In the genomic region with DNA sequence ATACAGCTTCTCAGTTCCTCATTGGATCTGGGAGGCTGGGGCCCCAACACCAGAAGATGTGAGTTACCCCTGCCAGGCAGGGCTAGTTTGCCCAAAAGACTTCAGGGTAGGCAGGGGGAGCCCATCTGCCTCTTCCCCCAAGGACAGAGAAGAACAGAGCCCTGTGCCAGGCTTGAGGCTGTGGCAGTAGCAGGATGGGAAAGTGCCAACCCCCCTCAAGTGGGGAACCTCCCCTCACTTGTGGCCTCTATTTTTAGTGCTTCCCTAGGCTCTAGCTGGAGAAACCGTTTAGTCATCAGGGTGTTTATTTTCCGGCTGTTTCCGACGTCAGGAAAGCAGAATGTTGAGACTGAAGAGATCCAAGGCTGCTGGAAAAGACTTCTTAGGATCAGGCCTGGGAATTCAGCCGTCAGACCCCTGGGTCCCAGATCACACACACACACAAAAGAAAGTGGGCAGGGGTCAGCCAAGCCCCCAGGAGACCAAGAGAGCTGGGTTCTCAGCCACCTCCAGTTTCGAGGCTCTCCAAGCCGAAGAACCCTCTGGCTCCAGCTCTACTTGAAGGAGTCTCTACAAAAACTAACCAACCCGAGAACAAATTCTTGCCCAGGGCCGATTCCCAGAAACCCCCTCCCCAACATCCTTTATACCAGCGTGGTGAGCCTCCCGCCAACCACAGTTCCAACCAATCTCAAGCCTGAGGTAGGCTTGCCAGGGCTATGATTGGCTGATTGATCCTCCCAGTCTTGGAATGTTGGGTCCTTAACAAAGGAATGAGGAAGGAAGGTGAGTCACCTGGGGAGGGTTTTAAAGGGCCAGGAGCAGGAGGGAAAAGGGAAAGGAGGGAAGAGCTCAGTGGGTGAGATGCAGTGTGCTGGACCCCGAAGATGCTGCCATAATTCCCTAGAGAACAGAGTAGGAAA, we compare ENCODE assay signal across 8 cellular contexts. TPM values are rescaled to one million over a fixed set of nuclear protein-coding genes. Genes with fewer than 3 reads are reported as not detected.
DNase-seq lines count a peak whose midpoint lies in the region; ATAC-seq and TF ChIP-seq lines count a peak whose summit lies in the region.

No MANE protein-coding gene starts in this region.

- H2AK5ac ChIP-seq in IMR-90 (ENCODE audit: low read depth, low read length) = peak overlapping the region; percentile 100

- peak overlapping the region; percentile 91 for H3K18ac ChIP-seq in IMR-90 (ENCODE audit: low read depth, low read length)

- peak overlapping the region; percentile 97 for H3K27ac Mint-ChIP-seq in activated CD4-positive, alpha-beta memory T cell treated with anti-CD3 and anti-CD28 coated beads, Interleukin-2, amount 10 ng/mL, durations not matched to agents 7 days and 5 days
- peak overlapping the region; percentile 97 for H3K27ac Mint-ChIP-seq in natural killer cell treated with Interleukin-12 subunit alpha and Interleukin-12 subunit beta and Interleukin-15 and Interleukin-18, amount 100 ng/mL, for 72 hours

- peak overlapping the region; percentile 93 to 100 (median 98) for H3K9ac ChIP-seq in BLaER1 treated with 17β-estradiol and CSF1 and Interleukin-3, amounts not matched to agents 10 nM and 100 nM
- peak overlapping the region; percentile 75 for H3K9ac ChIP-seq in IMR-90 (ENCODE audit: low read depth, low read length)

- peak overlapping the region; percentile 99 for H2AK9ac ChIP-seq in IMR-90 (replicated peaks; ENCODE audit: low read depth, low read length, poor library complexity)

- peaks cover 6% of the 10 kb centered on the region for H3K36me3 Mint-ChIP-seq in activated CD4-positive, alpha-beta memory T cell treated with anti-CD3 and anti-CD28 coated beads, Interleukin-2, amount 10 ng/mL, durations not matched to agents 7 days and 5 days (ENCODE audit: low read depth)
- H3K36me3 Mint-ChIP-seq in natural killer cell treated with Interleukin-12 subunit alpha and Interleukin-12 subunit beta and Interleukin-15 and Interleukin-18, amount 100 ng/mL, for 72 hours = no peaks in the 10 kb centered on the region

- H4K91ac ChIP-seq in IMR-90 (ENCODE audit: insufficient read depth, low read depth, low read length) = peak overlapping the region; percentile 100

- peak overlapping the region; percentile 100 for H2BK120ac ChIP-seq in IMR-90 (ENCODE audit: low read depth, low read length)

- peaks cover 15 to 24% (median 21%) of the 10 kb centered on the region in 11 experiments for H4K20me1 ChIP-seq in BLaER1 treated with 17β-estradiol and CSF1 and Interleukin-3, amounts not matched to agents 10 nM and 100 nM
- peaks cover 24% of the 10 kb centered on the region for H4K20me1 ChIP-seq in IMR-90 (ENCODE audit: insufficient read depth, low read length)

- peak overlapping the region; percentile 100 for H2BK20ac ChIP-seq in IMR-90 (ENCODE audit: low read depth, low read length)

- BruUV-seq in IMR-90 (replicated peaks; lab: Mats Ljungman, UMichigan) = no TSS peak

- H3K4me3 Mint-ChIP-seq in activated CD4-positive, alpha-beta memory T cell treated with anti-CD3 and anti-CD28 coated beads, Interleukin-2, amount 10 ng/mL, durations not matched to agents 7 days and 5 days = no peak overlapping the region
- H3K4me3 Mint-ChIP-seq in natural killer cell treated with Interleukin-12 subunit alpha and Interleukin-12 subunit beta and Interleukin-15 and Interleukin-18, amount 100 ng/mL, for 72 hours = peak overlapping the region; percentile 76

- H3K27ac ChIP-seq in BLaER1 treated with 17β-estradiol and CSF1 and Interleukin-3, amounts not matched to agents 10 nM and 100 nM = peak overlapping the region; percentile 95 to 100 (median 99)
- H3K27ac ChIP-seq in IMR-90 (ENCODE audit: insufficient read depth, low read length) = peak overlapping the region; percentile 92

- intact Hi-C loops in IMR-90 (cut with micrococcal nuclease) = loop anchor here (10.0 kb wide), 1 partner anchor 222 kb away; the partner anchor contains the start of genes ISG20L2 and METTL25B

- peaks cover 63 to 67% (median 65%) of the 10 kb centered on the region in 10 experiments for H3K4me1 ChIP-seq in BLaER1 treated with 17β-estradiol and CSF1 and Interleukin-3, amounts not matched to agents 10 nM and 100 nM
- H3K4me1 ChIP-seq in IMR-90 (ENCODE audit: control insufficient read depth, insufficient read depth, low read length) = peaks cover 35% of the 10 kb centered on the region

- H3K79me1 ChIP-seq in IMR-90 (ENCODE audit: low read depth in 1 of 2, low read length in 2 of 2) = peaks cover 9 to 50% of the 10 kb centered on the region in 2 experiments; a peak in 3 of 4 replicates

- in situ Hi-C loops in IMR-90 (cut with MboI; ENCODE audit: low sequenced_read_pairs) = no loop called here

- no peaks in the 10 kb centered on the region for H3K27me3 ChIP-seq in BLaER1 treated with 17β-estradiol and CSF1 and Interleukin-3, amounts not matched to agents 10 nM and 100 nM
- H3K27me3 ChIP-seq in IMR-90 (ENCODE audit: control insufficient read depth, insufficient read depth, low read length) = no peaks in the 10 kb centered on the region

- H3K9me3 ChIP-seq in BLaER1 treated with 17β-estradiol and CSF1 and Interleukin-3, amounts not matched to agents 10 nM and 100 nM (replicated peaks in 1 of 11) = no peaks in the 10 kb centered on the region
- no peaks in the 10 kb centered on the region for H3K9me3 ChIP-seq in IMR-90 (ENCODE audit: control insufficient read depth, insufficient read depth, low read length)

- peak overlapping the region; percentile 100 for H3K4ac ChIP-seq in IMR-90 (ENCODE audit: low read depth, low read length)

- H2BK15ac ChIP-seq in IMR-90 (ENCODE audit: low read depth, low read length) = peak overlapping the region; percentile 100

- H3K27me3 Mint-ChIP-seq in activated CD4-positive, alpha-beta memory T cell treated with anti-CD3 and anti-CD28 coated beads, Interleukin-2, amount 10 ng/mL, durations not matched to agents 7 days and 5 days = no peaks in the 10 kb centered on the region
- H3K27me3 Mint-ChIP-seq in natural killer cell treated with Interleukin-12 subunit alpha and Interleukin-12 subunit beta and Interleukin-15 and Interleukin-18, amount 100 ng/mL, for 72 hours = no peaks in the 10 kb centered on the region

- H3K9me3 Mint-ChIP-seq in activated CD4-positive, alpha-beta memory T cell treated with anti-CD3 and anti-CD28 coated beads, Interleukin-2, amount 10 ng/mL, durations not matched to agents 7 days and 5 days = no peaks in the 10 kb centered on the region
- no peaks in the 10 kb centered on the region for H3K9me3 Mint-ChIP-seq in natural killer cell treated with Interleukin-12 subunit alpha and Interleukin-12 subunit beta and Interleukin-15 and Interleukin-18, amount 100 ng/mL, for 72 hours

- no peak for TF ChIP-seq CTCF in IMR-90 (conservative IDR thresholded peaks at IDR 0.05; ENCODE audit: low read depth, low read length)
- no peak for TF ChIP-seq CTCF in foreskin fibroblast (IDR thresholded peaks at IDR 0.05; ENCODE audit: low read depth, low read length)

- CTCF ChIA-PET in IMR-90 (lab: Yijun Ruan, JAX) = interaction anchor here (2.0 kb wide), 1 partner anchor 117 kb away, joined by 6 read pairs; no protein-coding TSS in a partner anchor
- CTCF ChIA-PET in activated CD4-positive, alpha-beta memory T cell treated with anti-CD3 and anti-CD28 coated beads, Interleukin-2, amount 10 ng/mL, durations not matched to agents 7 days and 5 days (lab: Charles Lee) = interaction anchor here (1.0 to 2.5 kb wide), 7 partner anchors 13 to 98 kb away, joined by 3 to 48 read pairs (median 16); partner anchors contain the start of gene GPATCH4

- H2AFZ ChIP-seq in IMR-90 (replicated peaks; ENCODE audit: low read length, poor library complexity) = peak overlapping the region; percentile 79

- peak overlapping the region; percentile 85 for H4K5ac ChIP-seq in IMR-90 (ENCODE audit: low read depth, low read length)

- H3K4me1 Mint-ChIP-seq in activated CD4-positive, alpha-beta memory T cell treated with anti-CD3 and anti-CD28 coated beads, Interleukin-2, amount 10 ng/mL, durations not matched to agents 7 days and 5 days = peaks cover 70% of the 10 kb centered on the region
- peaks cover 54 to 60% of the 10 kb centered on the region in 2 donors for H3K4me1 Mint-ChIP-seq in natural killer cell treated with Interleukin-12 subunit alpha and Interleukin-12 subunit beta and Interleukin-15 and Interleukin-18, amount 100 ng/mL, for 72 hours (ENCODE audit: low read depth in 2 of 2)

- H3K4me2 ChIP-seq in BLaER1 treated with 17β-estradiol and CSF1 and Interleukin-3, amounts not matched to agents 10 nM and 100 nM = peak overlapping the region; percentile 86 to 98 (median 94)
- H3K4me2 ChIP-seq in IMR-90 (ENCODE audit: low read depth, low read length) = peak overlapping the region; percentile 78

- H3K56ac ChIP-seq in IMR-90 (ENCODE audit: extremely low read depth, insufficient read depth, low read length) = peak overlapping the region; percentile 97

- peak; percentile 12 for ATAC-seq in IMR-90 (ENCODE audit: low read depth)
- ATAC-seq in natural killer cell treated with Interleukin-12 subunit alpha and Interleukin-12 subunit beta and Interleukin-15 and Interleukin-18, amount 100 ng/mL, for 72 hours = no peak
- ATAC-seq in GM19452 (IDR thresholded peaks at IDR 0.05; ENCODE audit: unreplicated experiment) = no peak
- ATAC-seq in HG02678 (IDR thresholded peaks at IDR 0.05; ENCODE audit: unreplicated experiment) = no peak

- peaks cover 30% of the 10 kb centered on the region for H3K9me1 ChIP-seq in IMR-90 (ENCODE audit: insufficient read depth, low read length)

- WGBS in IMR-90 (ENCODE audit: extremely low coverage in 2 of 2, insufficient read length in 1 of 2), 2 experiments = 20% methylated on average over 5 of the region's 12 CpGs; no CpG with 5 or more reads in 1 of the 2 experiments

- peak overlapping the region; percentile 91 to 99 for H4K8ac ChIP-seq in IMR-90 (ENCODE audit: low read depth in 2 of 2, low read length in 2 of 2)

- peak; percentile 34 for TF ChIP-seq RAD21 in IMR-90 (IDR thresholded peaks at IDR 0.05; ENCODE audit: low read length)

- peak overlapping the region; percentile 98 for H3K14ac ChIP-seq in IMR-90 (replicated peaks; ENCODE audit: low read depth, low read length)

- POLR2A ChIA-PET in IMR-90 (lab: Charles Lee; ENCODE audit: unreplicated experiment) = interaction anchor here (0.6 to 0.7 kb wide), 2 partner anchors 53 to 68 kb away, joined by 3 read pairs; no protein-coding TSS in a partner anchor
- POLR2A ChIA-PET in activated CD4-positive, alpha-beta memory T cell treated with anti-CD3 and anti-CD28 coated beads, Interleukin-2, amount 10 ng/mL, durations not matched to agents 7 days and 5 days (lab: Charles Lee) = interaction anchor here (1.2 to 11.0 kb wide), 2 partner anchors 17 to 226 kb away, joined by 4 to 286 read pairs; partner anchors contain the start of genes ISG20L2 and METTL25B

- DNase-seq in IMR-90 (peak; percentile 98), foreskin fibroblast (peak; percentile 92 to 94)
- DNase-seq in activated CD4-positive, alpha-beta memory T cell treated with anti-CD3 and anti-CD28 coated beads, Interleukin-2, amount 10 ng/mL, durations not matched to agents 7 days and 5 days = no peak
- no peak for DNase-seq in natural killer cell treated with Interleukin-12 subunit alpha and Interleukin-12 subunit beta and Interleukin-15 and Interleukin-18, amount 100 ng/mL, for 72 hours (ENCODE audit: low spot score)
- DNase-seq in effector CD4-positive, alpha-beta T cell = no peak

- H3K36me3 ChIP-seq in BLaER1 treated with 17β-estradiol and CSF1 and Interleukin-3, amounts not matched to agents 10 nM and 100 nM = peaks cover 0 to 13% (median 8%) of the 10 kb centered on the region in 11 experiments; a peak in 6 of 22 replicates
- no peaks in the 10 kb centered on the region for H3K36me3 ChIP-seq in IMR-90 (ENCODE audit: control insufficient read depth, insufficient read depth, low read length)

- H3K4me3 ChIP-seq in BLaER1 treated with 17β-estradiol and CSF1 and Interleukin-3, amounts not matched to agents 10 nM and 100 nM = peak overlapping the region; percentile 46 to 99 (median 96)
- H3K4me3 ChIP-seq in IMR-90 (ENCODE audit: insufficient read depth, low read depth, low read length) = peak overlapping the region; percentile 7; the same call in 1 of the 2 replicates
- H3K4me3 ChIP-seq in foreskin fibroblast (ENCODE audit: low read depth in 1 of 2, low read length in 2 of 2) = peak overlapping the region in 1 of 2 donors; percentile 26

- TF ChIP-seq POLR2A in IMR-90 (IDR thresholded peaks at IDR 0.05; ENCODE audit: low read depth, low read length) = peak; percentile 80

- H3K23ac ChIP-seq in IMR-90 (ENCODE audit: low read depth, low read length) = peak overlapping the region; percentile 98

- peak overlapping the region; percentile 100 for H2BK5ac ChIP-seq in IMR-90 (ENCODE audit: low read depth, low read length, poor library complexity, severe bottlenecking)

- dilution Hi-C loops in IMR-90 (cut with HindIII; ENCODE audit: low sequenced_read_pairs, unreplicated experiment) = no loop called here

RNA-seq across cellular contexts. Expression of gene MEF2D, which starts 2.4 kb away (rescaled TPM):
- 2.9 and 3.6 TPM in 2 replicates for total RNA-seq in IMR-90 (2012; rRNA removed)
- 20.0 and 25.0 TPM in 2 replicates for polyA plus RNA-seq in IMR-90 (2012; rRNA removed)
- polyA plus RNA-seq in IMR-90 (2012; cell fraction: cytosol; rRNA removed) = 10.9 and 27.6 TPM in 2 replicates
- 80.1 and 88.5 TPM in 2 replicates for polyA plus RNA-seq in IMR-90 (2012; cell fraction: nucleus; rRNA removed; ENCODE audit: low replicate concordance)
- total RNA-seq in activated CD4-positive, alpha-beta memory T cell treated with anti-CD3 and anti-CD28 coated beads, Interleukin-2, amount 10 ng/mL, durations not matched to agents 7 days and 5 days = 10 to 100 TPM; 49.5 to 52.1 TPM
- 10 to 100 TPM; 48.1 to 62.2 TPM for total RNA-seq in natural killer cell treated with Interleukin-12 subunit alpha and Interleukin-12 subunit beta and Interleukin-15 and Interleukin-18, amount 100 ng/mL, for 72 hours

Comparison
In these comparisons a context has a peak if more than half of its experiments do, and no peak if none do; other contexts are left out.
1. DNase-seq: peak in IMR-90 (single experiment) and foreskin fibroblast (2 of 2); none in activated CD4-positive, alpha-beta memory T cell treated with anti-CD3 and anti-CD28 coated beads, Interleukin-2, amount 10 ng/mL, durations not matched to agents 7 days and 5 days (single experiment), natural killer cell treated with Interleukin-12 subunit alpha and Interleukin-12 subunit beta and Interleukin-15 and Interleukin-18, amount 100 ng/mL, for 72 hours (single experiment) and effector CD4-positive, alpha-beta T cell (single experiment).
2. RNA of gene MEF2D, which starts 2.4 kb away (total RNA-seq): 48.1 to 62.2 TPM in natural killer cell treated with Interleukin-12 subunit alpha and Interleukin-12 subunit beta and Interleukin-15 and Interleukin-18, amount 100 ng/mL, for 72 hours and 49.5 to 52.1 TPM in activated CD4-positive, alpha-beta memory T cell treated with anti-CD3 and anti-CD28 coated beads, Interleukin-2, amount 10 ng/mL, durations not matched to agents 7 days and 5 days; 2.9 to 3.6 TPM in IMR-90; every median in the first group is over 10 times any median in the second.